18 cellular contexts compared by ENCODE assay signal in genomic region chrX:11366998-11367595, GRCh38.
"Had no signal": no experiment of that assay in that cellular context is flagged by ENCODE, and none has a peak within 500 bp of the region (broad histone marks: within the 10 kb centered on the region; RNA-seq: fewer than 3 reads in every experiment).

No MANE protein-coding gene starts in this region.

- FAIRE-seq: TTC549 had no signal

- H3K4me1 Mint-ChIP-seq: activated naive CD8-positive, alpha-beta T cell treated with anti-CD3 and anti-CD28 coated beads, Interleukin-2, amount 50 U/mL, for 24 hours; activated T-helper 17 cell treated with anti-CD3 and anti-CD28 coated beads, Interleukin-2, amount 50 U/mL, for 72 hours; mesothelial cell of epicardium had no signal

- H3K27ac Mint-ChIP-seq: activated naive CD8-positive, alpha-beta T cell treated with anti-CD3 and anti-CD28 coated beads, Interleukin-2, amount 50 U/mL, for 24 hours; activated T-helper 17 cell treated with anti-CD3 and anti-CD28 coated beads, Interleukin-2, amount 50 U/mL, for 72 hours; mesothelial cell of epicardium had no signal

- H3K36me3 ChIP-seq: breast epithelium, spleen, stomach, upper lobe of right lung had no signal

- H3K9me3 Mint-ChIP-seq: activated naive CD8-positive, alpha-beta T cell treated with anti-CD3 and anti-CD28 coated beads, Interleukin-2, amount 50 U/mL, for 24 hours; activated T-helper 17 cell treated with anti-CD3 and anti-CD28 coated beads, Interleukin-2, amount 50 U/mL, for 72 hours had no signal

- H3K27me3 ChIP-seq: spleen, stomach, testis, upper lobe of right lung had no signal

- H3K4me3 ChIP-seq: breast epithelium, spleen, stomach, testis, upper lobe of right lung had no signal

- H3K27me3 Mint-ChIP-seq: activated naive CD8-positive, alpha-beta T cell treated with anti-CD3 and anti-CD28 coated beads, Interleukin-2, amount 50 U/mL, for 24 hours; activated T-helper 17 cell treated with anti-CD3 and anti-CD28 coated beads, Interleukin-2, amount 50 U/mL, for 72 hours had no signal

- H3K4me1 ChIP-seq: breast epithelium, spleen, stomach, testis, upper lobe of right lung had no signal

- H3K27ac ChIP-seq: breast epithelium, testis, upper lobe of right lung had no signal

- ATAC-seq: activated CD4-positive, CD25-positive, alpha-beta regulatory T cell treated with anti-CD3 and anti-CD28 coated beads, Interleukin-2, amount 50 U/mL, for 24 hours; activated naive CD8-positive, alpha-beta T cell treated with anti-CD3 and anti-CD28 coated beads, Interleukin-2, amount 50 U/mL, for 24 hours; activated T-helper 17 cell treated with anti-CD3 and anti-CD28 coated beads, Interleukin-2, amount 50 U/mL, for 72 hours; sciatic nerve; upper lobe of right lung had no signal

- H3K4me3 Mint-ChIP-seq: activated naive CD8-positive, alpha-beta T cell treated with anti-CD3 and anti-CD28 coated beads, Interleukin-2, amount 50 U/mL, for 24 hours; activated T-helper 17 cell treated with anti-CD3 and anti-CD28 coated beads, Interleukin-2, amount 50 U/mL, for 72 hours; mesothelial cell of epicardium had no signal

- DNase-seq: activated CD4-positive, alpha-beta T cell treated with anti-CD3 and anti-CD28 coated beads, Interleukin-2, amount 50 U/mL, for 1 hour; activated CD8-positive, alpha-beta memory T cell treated with anti-CD3 and anti-CD28 coated beads for 24 hours; activated naive CD4-positive, alpha-beta T cell treated with Interleukin-2 at 50 U/mL for 16 hours; activated naive CD8-positive, alpha-beta T cell treated with anti-CD3 and anti-CD28 coated beads, Interleukin-2, amount 50 U/mL, for 24 hours; aorta; cerebellar nuclear complex; hypothalamus; spleen; stomach; T-helper 2 cell; testis; upper lobe of right lung had no signal

- H3K9me3 ChIP-seq: breast epithelium, testis, upper lobe of right lung had no signal
